Comparison of ENCODE assay signal across 10 cellular contexts in the genomic region with DNA sequence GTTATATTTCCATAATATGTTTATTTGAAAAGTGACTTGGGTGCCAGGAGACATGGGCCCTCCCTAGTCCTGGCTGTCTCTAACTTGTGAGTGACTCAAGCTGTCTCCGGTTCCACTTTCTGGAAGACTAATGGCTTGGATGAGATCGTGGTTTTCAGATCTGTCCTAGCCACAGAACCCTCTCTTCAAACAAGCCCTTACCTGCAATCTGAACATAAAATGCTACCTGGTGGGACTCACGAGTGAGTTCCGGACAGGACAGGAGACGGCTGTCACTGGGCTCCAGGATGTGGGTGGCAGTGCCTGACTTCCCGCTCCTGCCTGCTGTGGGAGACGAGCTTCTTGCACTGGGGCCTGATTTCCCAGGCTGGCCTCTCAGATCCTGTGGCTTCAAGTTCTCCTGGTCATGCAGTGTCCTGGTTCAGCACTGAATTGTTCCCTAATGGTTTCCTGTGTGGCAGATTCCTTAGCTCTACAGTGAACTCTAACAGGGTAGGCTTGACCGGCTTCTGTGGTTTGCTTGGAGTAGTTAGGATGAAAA. TPM values are rescaled to one million over a fixed set of nuclear protein-coding genes. Genes with fewer than 3 reads are reported as not detected.
DNase-seq lines count a peak whose midpoint lies in the region; ATAC-seq and TF ChIP-seq lines count a peak whose summit lies in the region.
"Had no signal": no experiment of that assay in that cellular context is flagged by ENCODE, and none has a peak within 500 bp of the region (broad histone marks: within the 10 kb centered on the region; RNA-seq: fewer than 3 reads in every experiment).

No MANE protein-coding gene starts in this region.

- POLR2A ChIA-PET in CD4-positive, alpha-beta memory T cell (lab: Charles Lee; ENCODE audit: partially characterized antibody): interaction anchor here (1.3 kb wide), 1 partner anchor 13 kb away, joined by 7 read pairs; no protein-coding TSS in a partner anchor

- H3K9me3 Mint-ChIP-seq in CD4-positive, alpha-beta memory T cell: no peaks in the 10 kb centered on the region

- peak overlapping the region in 1 of 8 donors; percentile 10 for H3K4me3 Mint-ChIP-seq in CD4-positive, alpha-beta memory T cell

- H3K27ac ChIP-seq in CD4-positive, alpha-beta memory T cell (ENCODE audit: low read depth, low read length): no peak overlapping the region
- H3K27ac ChIP-seq in SJSA1 (0 out of 2 replicates have a peak overlapping the region, but pooled peaks have one; percentile 23), epithelial cell of prostate (peak overlapping the region; percentile 10), neutrophil (peak overlapping the region; percentile 69)

- CTCF ChIA-PET in CD4-positive, alpha-beta memory T cell (lab: Charles Lee; ENCODE audit: partially characterized antibody): interaction anchor here (0.6 to 7.8 kb wide), 4 partner anchors 10 to 234 kb away, joined by 3 to 94 read pairs (median 3); partner anchors contain the start of gene PFKFB3

- no peak for ATAC-seq in omental fat pad (ENCODE audit: low FRiP score)
- no peak for ATAC-seq in HG03439 (IDR thresholded peaks at IDR 0.05; ENCODE audit: unreplicated experiment)
- ATAC-seq: HCT116 had no signal

- H3K27me3 Mint-ChIP-seq in CD4-positive, alpha-beta memory T cell: no peaks in the 10 kb centered on the region

- intact Hi-C loops in CD4-positive, alpha-beta memory T cell (cut with micrococcal nuclease): no loop called here

- H3K27me3 ChIP-seq in CD4-positive, alpha-beta memory T cell (ENCODE audit: insufficient read depth, low read length): no peaks in the 10 kb centered on the region
- no peaks in the 10 kb centered on the region for H3K27me3 ChIP-seq in SJSA1 (replicated peaks)
- no peaks in the 10 kb centered on the region for H3K27me3 ChIP-seq in neutrophil

- peaks cover 38 to 64% (median 46%) of the 10 kb centered on the region in 4 donors for H3K4me1 Mint-ChIP-seq in CD4-positive, alpha-beta memory T cell

- peak overlapping the region; percentile 43 to 84 (median 66) for H3K27ac Mint-ChIP-seq in CD4-positive, alpha-beta memory T cell

- no peaks in the 10 kb centered on the region for H3K36me3 ChIP-seq in CD4-positive, alpha-beta memory T cell (ENCODE audit: insufficient read depth, low read length)
- H3K36me3 ChIP-seq in SJSA1 (peaks cover 13% of the 10 kb centered on the region), neutrophil (peaks cover 4% of the 10 kb centered on the region)

- DNase-seq in CD4-positive, alpha-beta memory T cell: no peak
- DNase-seq in SJSA1 (ENCODE audit: low read depth in 1 of 2, low spot score in 2 of 2): peak in 1 of 2 experiments; percentile 14
- DNase-seq in epithelial cell of prostate (ENCODE audit: low read depth, low spot score): no peak
- no peak for DNase-seq in NCI-H510A treated with DMSO at 0.1 percent for 48 hours (lab: John Stamatoyannopoulos, UW)
- no peak for DNase-seq in omental fat pad (ENCODE audit: low spot score)
- no peak for DNase-seq in foreskin fibroblast
- DNase-seq: DMS153 had no signal

- H3K36me3 Mint-ChIP-seq in CD4-positive, alpha-beta memory T cell: peaks cover 0 to 6% of the 10 kb centered on the region in 2 donors

- H3K4me3 ChIP-seq in CD4-positive, alpha-beta memory T cell (ENCODE audit: low read length in 2 of 2): no peak overlapping the region
- H3K4me3 ChIP-seq in SJSA1 (no peak overlapping the region), neutrophil (ENCODE audit: low read depth in 1 of 2, low read length in 1 of 2) (no peak overlapping the region), foreskin fibroblast (ENCODE audit: low read depth in 1 of 2, low read length in 2 of 2) (no peak overlapping the region)

- no peaks in the 10 kb centered on the region for H3K9me3 ChIP-seq in CD4-positive, alpha-beta memory T cell (ENCODE audit: control insufficient read depth in 1 of 2, low read length in 2 of 2)
- no peaks in the 10 kb centered on the region for H3K9me3 ChIP-seq in SJSA1 (replicated peaks)
- no peaks in the 10 kb centered on the region for H3K9me3 ChIP-seq in neutrophil

- no peak for TF ChIP-seq CTCF in neutrophil (IDR thresholded peaks at IDR 0.05)
- no peak for TF ChIP-seq CTCF in omental fat pad (IDR thresholded peaks at IDR 0.05)
- TF ChIP-seq CTCF in foreskin fibroblast (IDR thresholded peaks at IDR 0.05; ENCODE audit: low read depth, low read length): no peak

- H3K4me1 ChIP-seq in CD4-positive, alpha-beta memory T cell (ENCODE audit: insufficient read depth, low read length): peaks cover 36% of the 10 kb centered on the region
- H3K4me1 ChIP-seq in SJSA1 (replicated peaks): peaks cover 19% of the 10 kb centered on the region
- peaks cover 17 to 25% of the 10 kb centered on the region in 2 experiments for H3K4me1 ChIP-seq in neutrophil (ENCODE audit: control insufficient read depth in 1 of 2, insufficient read depth in 1 of 2, low read depth in 1 of 2, low read length in 1 of 2)

RNA-seq across cellular contexts. Expression of gene PFKFB3, which starts 26.0 kb away (rescaled TPM):
- 10 to 100 TPM; 55.7 to 67.1 TPM for total RNA-seq in CD4-positive, alpha-beta memory T cell
- polyA plus RNA-seq in CD4-positive, alpha-beta memory T cell: 10 to 100 TPM; 11.8 to 16.0 TPM
- total RNA-seq in SJSA1 (2014; rRNA removed; shearing (Covaris generic)): 15.6 and 21.8 TPM in 2 replicates
- total RNA-seq in omental fat pad: 1,000 to 10,000 TPM in 1 of 4 donors, 100 to 1,000 TPM in 3; 213 to 1,086 (median 354) TPM
